In genomic region chr9:77851862-77852602, GRCh38 we compare ENCODE assay signal across 15 cellular contexts.
A peak's percentile ranks its signal among the peaks of the same experiment; 100 is the strongest.
DNase-seq lines count a peak whose midpoint lies in the region; ATAC-seq, FAIRE-seq and TF ChIP-seq lines count a peak whose summit lies in the region.
"Had no signal": no experiment of that assay in that cellular context is flagged by ENCODE, and none has a peak within 500 bp of the region (broad histone marks: within the 10 kb centered on the region; RNA-seq: fewer than 3 reads in every experiment).

No MANE protein-coding gene starts in this region.

- WGBS in body of pancreas, 2 donors, result 38 to 45% methylated on average over 3 of the region's 3 CpGs

- no peaks in the 10 kb centered on the region for H3K9me1 ChIP-seq in endothelial cell of umbilical vein (replicated peaks; ENCODE audit: control insufficient read depth, extremely low read depth, insufficient read depth, low read length)

- no peak overlapping the region for H3K27ac ChIP-seq in endothelial cell of umbilical vein (ENCODE audit: insufficient read depth, low read depth, low read length)
- no peak overlapping the region for H3K27ac ChIP-seq in parathyroid adenoma
- peak overlapping the region in 1 of 4 donors; percentile 3 for H3K27ac ChIP-seq in body of pancreas
- H3K27ac ChIP-seq: BLaER1 treated with 17β-estradiol and CSF1 and Interleukin-3, amounts not matched to agents 10 nM and 100 nM; GM23248 had no signal

- H3K79me2 ChIP-seq in endothelial cell of umbilical vein (ENCODE audit: control insufficient read depth, insufficient read depth, low read length) (peaks cover 26% of the 10 kb centered on the region), parathyroid adenoma (no peaks in the 10 kb centered on the region)

- no peaks in the 10 kb centered on the region for H4K20me1 ChIP-seq in endothelial cell of umbilical vein (replicated peaks; ENCODE audit: control insufficient read depth, extremely low read depth, insufficient read depth, low read length)

- CTCF ChIA-PET in endothelial cell of umbilical vein (lab: Charles Lee), result interaction anchor here (0.9 to 2.9 kb wide), 5 partner anchors 10 to 184 kb away, joined by 3 to 13 read pairs (median 5); no protein-coding TSS in a partner anchor

- intact Hi-C loops in endothelial cell of umbilical vein (cut with micrococcal nuclease) (no loop called here), body of pancreas (cut with DNase I) (no loop called here)

- no peaks in the 10 kb centered on the region for H3K27me3 ChIP-seq in endothelial cell of umbilical vein (ENCODE audit: control insufficient read depth in 2 of 2, insufficient read depth in 2 of 2, low read length in 2 of 2)
- no peaks in the 10 kb centered on the region for H3K27me3 ChIP-seq in parathyroid adenoma (ENCODE audit: control insufficient read depth, insufficient read depth, low read length)
- no peaks in the 10 kb centered on the region for H3K27me3 ChIP-seq in body of pancreas
- H3K27me3 ChIP-seq: BLaER1 treated with 17β-estradiol and CSF1 and Interleukin-3, amounts not matched to agents 10 nM and 100 nM had no signal

- dilution Hi-C loops in endothelial cell of umbilical vein (cut with MboI; ENCODE audit: extremely low pct_ligation_motif_present, low sequenced_read_pairs), result no loop called here

- H3K4me1 ChIP-seq in endothelial cell of umbilical vein (ENCODE audit: control insufficient read depth, extremely low read depth, insufficient read depth, low read length), result peaks cover 84% of the 10 kb centered on the region
- H3K4me1 ChIP-seq in parathyroid adenoma, result no peaks in the 10 kb centered on the region
- peaks cover 21% of the 10 kb centered on the region for H3K4me1 ChIP-seq in body of pancreas

- no peak overlapping the region for H2AFZ ChIP-seq in endothelial cell of umbilical vein (ENCODE audit: low read depth, low read length)
- H2AFZ ChIP-seq in parathyroid adenoma, result no peak overlapping the region
- H2AFZ ChIP-seq: GM23248 had no signal

- H3K9ac ChIP-seq in endothelial cell of umbilical vein (replicated peaks; ENCODE audit: extremely low read depth, insufficient read depth, low read length) (no peak overlapping the region), parathyroid adenoma (no peak overlapping the region)
- H3K9ac ChIP-seq: BLaER1 treated with 17β-estradiol and CSF1 and Interleukin-3, amounts not matched to agents 10 nM and 100 nM; GM23248 had no signal

- POLR2A ChIA-PET in endothelial cell of umbilical vein (lab: Charles Lee), result interaction anchor here (0.7 kb wide), 1 partner anchor 25 kb away, joined by 3 read pairs; no protein-coding TSS in a partner anchor

- no peaks in the 10 kb centered on the region for H3K36me3 ChIP-seq in endothelial cell of umbilical vein (ENCODE audit: control insufficient read depth in 2 of 2, extremely low read depth in 1 of 2, insufficient read depth in 2 of 2, low read length in 2 of 2)
- H3K36me3 ChIP-seq in parathyroid adenoma (ENCODE audit: control insufficient read depth, insufficient read depth, low read length), result no peaks in the 10 kb centered on the region
- H3K36me3 ChIP-seq in body of pancreas (replicated peaks in 1 of 2; ENCODE audit: insufficient read depth in 1 of 2, low read depth in 2 of 2), result no peaks in the 10 kb centered on the region

- TF ChIP-seq CTCF in LNCaP clone FGC (IDR thresholded peaks at IDR 0.05; ENCODE audit: control insufficient read depth, extremely low read depth, insufficient read depth) (no peak), endothelial cell of umbilical vein (IDR thresholded peaks at IDR 0.05; ENCODE audit: extremely low read depth in 1 of 2, insufficient read depth in 1 of 2, low read depth in 1 of 2, low read length in 2 of 2) (no peak), parathyroid adenoma (IDR thresholded peaks at IDR 0.05) (no peak), body of pancreas (IDR thresholded peaks at IDR 0.05) (no peak)

- H3K4me2 ChIP-seq in endothelial cell of umbilical vein (ENCODE audit: insufficient read depth, low read length) (peak overlapping the region; percentile 39), parathyroid adenoma (ENCODE audit: low read length) (peak overlapping the region; percentile 21)
- H3K4me2 ChIP-seq: BLaER1 treated with 17β-estradiol and CSF1 and Interleukin-3, amounts not matched to agents 10 nM and 100 nM had no signal

- TF ChIP-seq POLR2A in endothelial cell of umbilical vein (IDR thresholded peaks at IDR 0.05; ENCODE audit: low read depth, low read length) (no peak), body of pancreas (IDR thresholded peaks at IDR 0.05) (no peak)

- FAIRE-seq in endothelial cell of umbilical vein (lab: Jason Lieb, UNC), result peak; percentile 53

- DNase-seq in CD1c-positive myeloid dendritic cell (ENCODE audit: extremely low spot score) (peak; percentile 17), LNCaP clone FGC (ENCODE audit: low read depth) (peak; percentile 46), endothelial cell of umbilical vein (ENCODE audit: low read depth, low spot score) (peak; percentile 66), body of pancreas (no peak), NOMO-1 (lab: John Stamatoyannopoulos, UW; ENCODE audit: unreplicated experiment in 2 of 2) (no peak)
- DNase-seq: activated CD4-positive, alpha-beta T cell treated with anti-CD3 and anti-CD28 coated beads, Interleukin-2, amount 10 ng/mL, durations not matched to agents 24 days and 14 days; activated naive CD4-positive, alpha-beta T cell treated with anti-CD3 and anti-CD28 coated beads, Interleukin-2, amount 50 U/mL, for 16 hours; GM23248; islet precursor cell; SHP77 treated with DMSO at 0.1 percent for 48 hours; stimulated activated naive CD4-positive, alpha-beta T cell had no signal

- H3K4me3 ChIP-seq in LNCaP clone FGC (ENCODE audit: low read depth, low read length) (no peak overlapping the region), endothelial cell of umbilical vein (replicated peaks in 1 of 3; ENCODE audit: insufficient read depth in 1 of 3, low read depth in 1 of 3, low read length in 3 of 3) (no peak overlapping the region), parathyroid adenoma (ENCODE audit: low read depth, low read length) (no peak overlapping the region), body of pancreas (no peak overlapping the region)
- H3K4me3 ChIP-seq: BLaER1 treated with 17β-estradiol and CSF1 and Interleukin-3, amounts not matched to agents 10 nM and 100 nM; GM23248 had no signal

- BruUV-seq in endothelial cell of umbilical vein (replicated peaks; lab: Mats Ljungman, UMichigan), result no TSS peak

- no peaks in the 10 kb centered on the region for H3K9me3 ChIP-seq in endothelial cell of umbilical vein (replicated peaks; ENCODE audit: control insufficient read depth, insufficient read depth, low read length)
- H3K9me3 ChIP-seq in parathyroid adenoma (ENCODE audit: control insufficient read depth, low read length), result no peaks in the 10 kb centered on the region
- no peaks in the 10 kb centered on the region for H3K9me3 ChIP-seq in body of pancreas
- H3K9me3 ChIP-seq: BLaER1 treated with 17β-estradiol and CSF1 and Interleukin-3, amounts not matched to agents 10 nM and 100 nM had no signal

- ATAC-seq in body of pancreas, result no peak
- no peak for ATAC-seq in HG03045 (IDR thresholded peaks at IDR 0.05; ENCODE audit: unreplicated experiment)
- ATAC-seq: esophagus mucosa had no signal

TF ChIP-seq in endothelial cell of umbilical vein, 7 proteins besides CTCF, POLR2A, EP300 and RAD21:
- TF ChIP-seq POLR2AphosphoS5 (IDR thresholded peaks at IDR 0.05; ENCODE audit: insufficient read depth, low read depth, low read length) (no peak), FOS (IDR thresholded peaks at IDR 0.05; ENCODE audit: borderline replicate concordance, insufficient read depth, low read length) (no peak), MYC (IDR thresholded peaks at IDR 0.05; ENCODE audit: low read depth, low read length) (no peak), JUN (IDR thresholded peaks at IDR 0.05; ENCODE audit: borderline replicate concordance, insufficient read depth, insufficient read length, low read depth) (peak; percentile 14), GATA2 (IDR thresholded peaks at IDR 0.05; ENCODE audit: insufficient read depth, insufficient read length, low read depth, low read length) (peak; percentile 89)

Comparison
In these comparisons a context has a peak if more than half of its experiments do, and no peak if none do; other contexts are left out.
1. DNase-seq: peak in CD1c-positive myeloid dendritic cell (single experiment), LNCaP clone FGC (single experiment) and endothelial cell of umbilical vein (single experiment); none in body of pancreas (0 of 4) and NOMO-1 (0 of 2).